3 cellular contexts compared by ENCODE assay signal in the genomic region with DNA sequence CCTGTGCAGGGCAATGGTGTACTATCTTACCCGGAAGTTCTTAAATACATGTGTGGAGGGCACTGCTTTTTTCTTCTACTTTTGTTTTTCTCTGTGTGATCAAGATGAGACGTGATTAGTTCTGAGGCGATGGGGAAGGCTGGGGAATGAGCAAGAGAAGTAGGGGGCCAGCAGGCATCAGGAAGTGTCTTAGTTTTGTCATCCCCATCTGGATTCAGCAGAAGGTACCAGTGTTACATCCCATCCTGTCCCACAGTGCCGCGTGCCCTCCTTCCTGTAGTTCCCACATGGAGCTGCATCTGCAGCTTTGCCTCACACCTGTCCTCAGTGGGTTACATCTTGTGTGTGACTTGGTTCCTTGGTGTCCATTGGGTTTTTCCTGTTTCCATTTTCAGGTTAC.
"Had no signal": no experiment of that assay in that cellular context is flagged by ENCODE, and none has a peak within 500 bp of the region (broad histone marks: within the 10 kb centered on the region; RNA-seq: fewer than 3 reads in every experiment).

No MANE protein-coding gene starts in this region.

- H3K4me3 ChIP-seq: GM12878 had no signal

- ATAC-seq: GM12878 had no signal

- DNase-seq: GDM1, GF-D8 had no signal
